Comparison of ENCODE assay signal across 28 cellular contexts in genomic region chr2:25777077-25777476, GRCh38.
DNase-seq lines count a peak whose midpoint lies in the region; ATAC-seq, FAIRE-seq and TF ChIP-seq lines count a peak whose summit lies in the region.
"Had no signal": no experiment of that assay in that cellular context is flagged by ENCODE, and none has a peak within 500 bp of the region (broad histone marks: within the 10 kb centered on the region; RNA-seq: fewer than 3 reads in every experiment).

No MANE protein-coding gene starts in this region.

- no peak for DNase-seq in HepG2 (ENCODE audit: low spot score)
- no peak for DNase-seq in right lobe of liver
- no peak for DNase-seq in T-helper 17 cell
- no peak for DNase-seq in K562 (ENCODE audit: extremely low read depth in 1 of 4, low spot score in 3 of 4)
- no peak for DNase-seq in MG63
- DNase-seq in NCI-H2196 (lab: John Stamatoyannopoulos, UW; ENCODE audit: unreplicated experiment) = no peak
- DNase-seq: AML-193; CD4-positive, alpha-beta memory T cell; CD4-positive, CD25-positive, alpha-beta regulatory T cell; CD8-positive, alpha-beta memory T cell; COR-L47; DMS 273 treated with DMSO at 0.1 percent for 48 hours; DMS153; DMS53; DMS79; DND-41; EL; GDM1 had no signal

- WGBS in HepG2 (ENCODE audit: low lambda C conversion rate) = 97% methylated on average over 5 of the region's 5 CpGs
- WGBS in right lobe of liver (ENCODE audit: insufficient coverage, low coverage, low lambda C conversion rate, missing lambda C conversion rate) = 100% methylated on average over 3 of the region's 5 CpGs
- WGBS in K562 (ENCODE audit: insufficient coverage, low coverage, missing lambda C conversion rate) = 99% methylated on average over 5 of the region's 5 CpGs

- TF ChIP-seq CTCF in HepG2 (CRISPR knock-in tag; IDR thresholded peaks at IDR 0.05) (no peak), right lobe of liver (IDR thresholded peaks at IDR 0.05) (no peak), K562 (IDR thresholded peaks at IDR 0.05 in 2 of 3, conservative IDR thresholded peaks at IDR 0.05 in 1 of 3; ENCODE audit: insufficient read depth in 2 of 3, low read depth in 1 of 3, low read length in 3 of 3) (no peak)

- no peaks in the 10 kb centered on the region for H3K27me3 Mint-ChIP-seq in T-helper 17 cell
- H3K27me3 Mint-ChIP-seq: B cell; CD4-positive, alpha-beta memory T cell; CD4-positive, CD25-positive, alpha-beta regulatory T cell; CD8-positive, alpha-beta memory T cell had no signal

- H3K4me3 ChIP-seq in HepG2 (replicated peaks in 1 of 3; ENCODE audit: insufficient read depth in 1 of 3, low read depth in 2 of 3, low read length in 3 of 3) = no peak overlapping the region
- H3K4me3 ChIP-seq in right lobe of liver = no peak overlapping the region
- no peak overlapping the region for H3K4me3 ChIP-seq in K562
- H3K4me3 ChIP-seq in MG63 = no peak overlapping the region
- H3K4me3 ChIP-seq: A549; BLaER1 treated with 17β-estradiol and CSF1 and Interleukin-3, amounts not matched to agents 10 nM and 100 nM; GM12878 had no signal

- POLR2A ChIA-PET in HepG2 (lab: Yijun Ruan, JAX) (no interaction called here), K562 (lab: Yijun Ruan, JAX) (no interaction called here)

- no peak for TF ChIP-seq POLR2A in HepG2 (IDR thresholded peaks at IDR 0.05; ENCODE audit: insufficient read depth in 1 of 2, low read depth in 2 of 2, low read length in 2 of 2)
- no peak for TF ChIP-seq POLR2A in right lobe of liver (IDR thresholded peaks at IDR 0.05)
- no peak for TF ChIP-seq POLR2A in K562 (conservative IDR thresholded peaks at IDR 0.05)

- TF ChIP-seq EP300 in HepG2 (IDR thresholded peaks at IDR 0.05; ENCODE audit: low read depth in 2 of 2, low read length in 2 of 2) (no peak), HepG2 (CRISPR knock-in tag; IDR thresholded peaks at IDR 0.05; ENCODE audit: borderline replicate concordance) (no peak), K562 (IDR thresholded peaks at IDR 0.05; ENCODE audit: low read length) (no peak)

- H3K36me3 Mint-ChIP-seq in T-helper 17 cell (ENCODE audit: low read depth) = no peaks in the 10 kb centered on the region

- H3K9ac ChIP-seq in HepG2 (ENCODE audit: insufficient read depth, low read depth, low read length) (no peak overlapping the region), K562 (ENCODE audit: insufficient read depth in 1 of 2, low read depth in 2 of 2, low read length in 2 of 2) (no peak overlapping the region)
- H3K9ac ChIP-seq: BLaER1 treated with 17β-estradiol and CSF1 and Interleukin-3, amounts not matched to agents 10 nM and 100 nM had no signal

- H3K4me1 ChIP-seq in HepG2 (ENCODE audit: insufficient read depth, low read length) = no peaks in the 10 kb centered on the region
- no peaks in the 10 kb centered on the region for H3K4me1 ChIP-seq in right lobe of liver
- H3K4me1 ChIP-seq in K562 (replicated peaks in 1 of 2; ENCODE audit: control insufficient read depth in 2 of 2, insufficient read depth in 2 of 2, low read length in 2 of 2) = no peaks in the 10 kb centered on the region
- H3K4me1 ChIP-seq: A549 had no signal

- H4K20me1 ChIP-seq in HepG2 (ENCODE audit: insufficient read depth, low read length) (no peaks in the 10 kb centered on the region), K562 (replicated peaks; ENCODE audit: control insufficient read depth, insufficient read depth, low read length) (no peaks in the 10 kb centered on the region)
- H4K20me1 ChIP-seq: BLaER1 treated with 17β-estradiol and CSF1 and Interleukin-3, amounts not matched to agents 10 nM and 100 nM had no signal

- intact Hi-C loops in HepG2 (cut with micrococcal nuclease; ENCODE audit: unreplicated experiment) (no loop called here), right lobe of liver (cut with DNase I) (no loop called here), K562 (cut with micrococcal nuclease) (no loop called here)

- peak overlapping the region; percentile 41 for H3K27ac Mint-ChIP-seq in T-helper 17 cell
- H3K27ac Mint-ChIP-seq: B cell; CD14-positive monocyte; CD4-positive, CD25-positive, alpha-beta regulatory T cell had no signal

- H3K79me2 ChIP-seq in HepG2 (ENCODE audit: insufficient read depth, low read length) (no peaks in the 10 kb centered on the region), K562 (ENCODE audit: control insufficient read depth, insufficient read depth, low read length) (no peaks in the 10 kb centered on the region)

- H3K4me2 ChIP-seq in HepG2 (ENCODE audit: low read depth, low read length) (no peak overlapping the region), K562 (ENCODE audit: insufficient read depth, low read length) (no peak overlapping the region)
- H3K4me2 ChIP-seq: A549; BLaER1 treated with 17β-estradiol and CSF1 and Interleukin-3, amounts not matched to agents 10 nM and 100 nM had no signal

- no peak for TF ChIP-seq RAD21 in HepG2 (CRISPR knock-in tag; IDR thresholded peaks at IDR 0.05)
- TF ChIP-seq RAD21 in K562 (CRISPR knock-in tag; conservative IDR thresholded peaks at IDR 0.05 in 1 of 2, IDR thresholded peaks at IDR 0.05 in 1 of 2) = no peak

- no peak for ATAC-seq in HepG2
- ATAC-seq in right lobe of liver = no peak
- ATAC-seq in T-helper 17 cell = no peak
- no peak for ATAC-seq in K562
- ATAC-seq in GM18519 (IDR thresholded peaks at IDR 0.05; ENCODE audit: low FRiP score, unreplicated experiment) = no peak
- ATAC-seq: A549, GM12878 had no signal

- H3K27me3 ChIP-seq in HepG2 (ENCODE audit: control insufficient read depth in 1 of 2, insufficient read depth in 2 of 2, low read length in 2 of 2) = no peaks in the 10 kb centered on the region
- no peaks in the 10 kb centered on the region for H3K27me3 ChIP-seq in right lobe of liver
- H3K27me3 ChIP-seq in K562 (ENCODE audit: control insufficient read depth in 2 of 2, insufficient read depth in 2 of 2, low read length in 2 of 2) = no peaks in the 10 kb centered on the region
- no peaks in the 10 kb centered on the region for H3K27me3 ChIP-seq in MG63
- H3K27me3 ChIP-seq: BLaER1 treated with 17β-estradiol and CSF1 and Interleukin-3, amounts not matched to agents 10 nM and 100 nM had no signal

- CTCF ChIA-PET in HepG2 (lab: Yijun Ruan, JAX; ENCODE audit: low intra/inter-chr PET ratio, low total read pairs) (no interaction called here), K562 (lab: Yijun Ruan, JAX; ENCODE audit: low intra/inter-chr PET ratio) (no interaction called here)

- H3K27ac ChIP-seq in HepG2 (ENCODE audit: extremely low read length, insufficient read depth, low read length) = no peak overlapping the region
- no peak overlapping the region for H3K27ac ChIP-seq in right lobe of liver
- no peak overlapping the region for H3K27ac ChIP-seq in K562 (ENCODE audit: extremely low read depth, low read depth, low read length)
- H3K27ac ChIP-seq: 22Rv1; A549; BLaER1 treated with 17β-estradiol and CSF1 and Interleukin-3, amounts not matched to agents 10 nM and 100 nM had no signal

- in situ Hi-C loops in HepG2 (cut with HindIII; ENCODE audit: extremely low pct_ligation_motif_present, low pct_unique_long_range_greater_than_20kb) (no loop called here), K562 (cut with MboI) (no loop called here)

- H2AFZ ChIP-seq in HepG2 (ENCODE audit: low read length) (no peak overlapping the region), K562 (ENCODE audit: low read depth, low read length) (no peak overlapping the region)

- H3K4me1 Mint-ChIP-seq in T-helper 17 cell = peaks cover 3% of the 10 kb centered on the region
- H3K4me1 Mint-ChIP-seq: CD14-positive monocyte had no signal

- FAIRE-seq in HepG2 (lab: Jason Lieb, UNC) (no peak), K562 (lab: Jason Lieb, UNC) (no peak)
- FAIRE-seq: A549, GM12878, GM12892, GM18507, GM19239 had no signal

- H3K9me3 ChIP-seq in HepG2 (ENCODE audit: low read length) = no peaks in the 10 kb centered on the region
- no peaks in the 10 kb centered on the region for H3K9me3 ChIP-seq in right lobe of liver
- H3K9me3 ChIP-seq in T-helper 17 cell (ENCODE audit: control insufficient read depth, low read length, poor library complexity, severe bottlenecking) = no peaks in the 10 kb centered on the region
- no peaks in the 10 kb centered on the region for H3K9me3 ChIP-seq in K562 (replicated peaks; ENCODE audit: control insufficient read depth, insufficient read depth, low read depth, low read length)
- H3K9me3 ChIP-seq in MG63 = no peaks in the 10 kb centered on the region
- H3K9me3 ChIP-seq: A549; BLaER1 treated with 17β-estradiol and CSF1 and Interleukin-3, amounts not matched to agents 10 nM and 100 nM had no signal

- H3K36me3 ChIP-seq in HepG2 (replicated peaks in 1 of 2; ENCODE audit: control insufficient read depth in 1 of 2, insufficient read depth in 2 of 2, low read length in 2 of 2) = peaks cover 2 to 6% of the 10 kb centered on the region in 2 experiments; a peak in 2 of 5 replicates
- no peaks in the 10 kb centered on the region for H3K36me3 ChIP-seq in right lobe of liver
- peaks cover 5% of the 10 kb centered on the region; the same call in 2 of the 3 replicates for H3K36me3 ChIP-seq in K562 (ENCODE audit: control insufficient read depth, insufficient read depth, low read length)
- no peaks in the 10 kb centered on the region for H3K36me3 ChIP-seq in MG63

- no peak overlapping the region for H3K4me3 Mint-ChIP-seq in T-helper 17 cell
- H3K4me3 Mint-ChIP-seq: B cell; CD14-positive monocyte; CD4-positive, alpha-beta memory T cell; CD4-positive, CD25-positive, alpha-beta regulatory T cell; CD8-positive, alpha-beta memory T cell had no signal

- no peaks in the 10 kb centered on the region for H3K9me1 ChIP-seq in K562 (ENCODE audit: control insufficient read depth, insufficient read depth, low read length)

- no TSS peak for BruUV-seq in HepG2 (replicated peaks; lab: Mats Ljungman, UMichigan)
- no TSS peak for BruUV-seq in K562 (replicated peaks; lab: Mats Ljungman, UMichigan)

TF ChIP-seq in HepG2, 621 proteins besides CTCF, POLR2A, EP300 and RAD21 (continues in another document):
- TF ChIP-seq MXD1 (CRISPR knock-in tag; IDR thresholded peaks at IDR 0.05) (no peak), ZNF777 (CRISPR knock-in tag; IDR thresholded peaks at IDR 0.05) (no peak), RBM22 (optimal IDR thresholded peaks at IDR 0.05; ENCODE audit: low read length) (peak; percentile 20), KLF12 (CRISPR knock-in tag; IDR thresholded peaks at IDR 0.05; ENCODE audit: borderline replicate concordance) (no peak)

TF ChIP-seq in K562, 482 proteins besides CTCF, POLR2A, EP300 and RAD21 (continues in another document):
- TF ChIP-seq XRCC5 (IDR thresholded peaks at IDR 0.05; ENCODE audit: low read depth, low read length) = no peak
- no peak for TF ChIP-seq GATAD2A (IDR thresholded peaks at IDR 0.05)
- peak; percentile 90 for TF ChIP-seq ZNF121 (CRISPR knock-in tag; conservative IDR thresholded peaks at IDR 0.05)

Comparison
In these comparisons a context has a peak if more than half of its experiments do, and no peak if none do; other contexts are left out.
1. Of the 241 proteins assayed by ChIP-seq in both HepG2 and K562: peak only in HepG2: RBM22; only in K562: none; in both: ZNF121; in neither: 239.